Comparison of ENCODE assay signal across 8 cellular contexts in genomic region chr18:3411854-3412268, GRCh38. TPM values are rescaled to one million over a fixed set of nuclear protein-coding genes. Genes with fewer than 3 reads are reported as not detected.
DNase-seq lines count a peak whose midpoint lies in the region; ATAC-seq and TF ChIP-seq lines count a peak whose summit lies in the region.

No MANE protein-coding gene starts in this region.

- H3K4me3 Mint-ChIP-seq in GM23338: no peak overlapping the region
- peak overlapping the region; percentile 13 for H3K4me3 Mint-ChIP-seq in activated T-helper 2 cell treated with anti-CD3 and anti-CD28 coated beads, Interferon-gamma antibody, Interleukin-2, Interleukin-4, amounts not matched to agents 10 μg/mL and 5 μg/mL and 100 μg/mL, durations not matched to agents 14 hours and 24 hours and 36 hours (ENCODE audit: low read depth)

- H3K27me3 Mint-ChIP-seq in GM23338 (ENCODE audit: insufficient read depth, low read depth, poor library complexity): no peaks in the 10 kb centered on the region
- peaks cover 3% of the 10 kb centered on the region for H3K27me3 Mint-ChIP-seq in activated T-helper 2 cell treated with anti-CD3 and anti-CD28 coated beads, Interferon-gamma antibody, Interleukin-2, Interleukin-4, amounts not matched to agents 10 μg/mL and 5 μg/mL and 100 μg/mL, durations not matched to agents 14 hours and 24 hours and 36 hours (ENCODE audit: low read depth)

- no peaks in the 10 kb centered on the region for H3K9me3 Mint-ChIP-seq in GM23338
- H3K9me3 Mint-ChIP-seq in activated T-helper 2 cell treated with anti-CD3 and anti-CD28 coated beads, Interferon-gamma antibody, Interleukin-2, Interleukin-4, amounts not matched to agents 10 μg/mL and 5 μg/mL and 100 μg/mL, durations not matched to agents 14 hours and 24 hours and 36 hours: no peaks in the 10 kb centered on the region

- no peaks in the 10 kb centered on the region; the same call in 1 of the 2 replicates for H3K9me2 ChIP-seq in GM23338 (ENCODE audit: insufficient read depth)

- no peak overlapping the region for H3K27ac Mint-ChIP-seq in GM23338
- no peak overlapping the region for H3K27ac Mint-ChIP-seq in activated T-helper 2 cell treated with anti-CD3 and anti-CD28 coated beads, Interferon-gamma antibody, Interleukin-2, Interleukin-4, amounts not matched to agents 10 μg/mL and 5 μg/mL and 100 μg/mL, durations not matched to agents 14 hours and 24 hours and 36 hours

- no peak for TF ChIP-seq CTCF in GM23338 (conservative IDR thresholded peaks at IDR 0.05; ENCODE audit: low read depth in 2 of 2)

- H3K4me1 Mint-ChIP-seq in GM23338: peaks cover 6% of the 10 kb centered on the region; the same call in 2 of the 3 replicates
- peaks cover 13% of the 10 kb centered on the region for H3K4me1 Mint-ChIP-seq in activated T-helper 2 cell treated with anti-CD3 and anti-CD28 coated beads, Interferon-gamma antibody, Interleukin-2, Interleukin-4, amounts not matched to agents 10 μg/mL and 5 μg/mL and 100 μg/mL, durations not matched to agents 14 hours and 24 hours and 36 hours (ENCODE audit: low read depth)

- H3K4me1 ChIP-seq in GM23338 (ENCODE audit: insufficient read depth): peaks cover 15% of the 10 kb centered on the region

- no peak overlapping the region for H3K4me3 ChIP-seq in GM23338

- no peaks in the 10 kb centered on the region for H3K79me2 ChIP-seq in GM23338 (replicated peaks; ENCODE audit: insufficient read depth)

- DNase-seq in GM23338 (ENCODE audit: low spot score): peak; percentile 51
- no peak for DNase-seq in activated T-helper 2 cell treated with anti-CD3 and anti-CD28 coated beads, Interferon-gamma antibody, Interleukin-2, Interleukin-4, amounts not matched to agents 10 μg/mL and 5 μg/mL and 100 μg/mL, durations not matched to agents 14 hours and 24 hours and 36 hours (ENCODE audit: low spot score)
- DNase-seq in Right ventricle myocardium superior: peak; percentile 55
- peak; percentile 16 for DNase-seq in stimulated activated CD4-positive, alpha-beta T cell treated with anti-CD3 and anti-CD28 coated beads, Interleukin-2, amount 100 ng/mL, for 4 hours (ENCODE audit: low read depth)
- no peak for DNase-seq in NCI-H1092 (lab: John Stamatoyannopoulos, UW)
- DNase-seq in NCI-H1436 treated with DMSO at 0.1 percent for 48 hours (lab: John Stamatoyannopoulos, UW): no peak
- no peak for DNase-seq in dedifferentiated amniotic fluid mesenchymal stem cell (ENCODE audit: extremely low spot score)

- no peak overlapping the region for H3K27ac ChIP-seq in GM23338 (ENCODE audit: low read depth)

- peak overlapping the region; percentile 91 for H2AFZ ChIP-seq in GM23338

- no peaks in the 10 kb centered on the region for H3K36me3 ChIP-seq in GM23338 (ENCODE audit: insufficient read depth)

- no peak overlapping the region for H3K4me2 ChIP-seq in GM23338

- intact Hi-C loops in activated T-helper 2 cell treated with anti-CD3 and anti-CD28 coated beads, Interferon-gamma antibody, Interleukin-2, Interleukin-4, amounts not matched to agents 10 μg/mL and 5 μg/mL and 100 μg/mL, durations not matched to agents 14 hours and 24 hours and 36 hours (cut with micrococcal nuclease): loop anchor here (1.0 to 2.0 kb wide), 2 partner anchors 61 to 72 kb away; no protein-coding TSS in a partner anchor
- intact Hi-C loops in Right ventricle myocardium superior (cut with DNase I): no loop called here

- no peaks in the 10 kb centered on the region for H4K20me1 ChIP-seq in GM23338 (replicated peaks; ENCODE audit: insufficient read depth)

- ATAC-seq in GM23338 (peak; percentile 89), Right ventricle myocardium superior (ENCODE audit: poor library complexity) (peak; percentile 79), HG02840 (IDR thresholded peaks at IDR 0.05; ENCODE audit: low FRiP score, unreplicated experiment) (no peak)

- H3F3A ChIP-seq in GM23338 (replicated peaks; ENCODE audit: low read depth): no peaks in the 10 kb centered on the region

- no peaks in the 10 kb centered on the region for H3K36me3 Mint-ChIP-seq in GM23338 (ENCODE audit: low read depth)
- H3K36me3 Mint-ChIP-seq in activated T-helper 2 cell treated with anti-CD3 and anti-CD28 coated beads, Interferon-gamma antibody, Interleukin-2, Interleukin-4, amounts not matched to agents 10 μg/mL and 5 μg/mL and 100 μg/mL, durations not matched to agents 14 hours and 24 hours and 36 hours (ENCODE audit: low read depth): no peaks in the 10 kb centered on the region

- H3K27me3 ChIP-seq in GM23338 (ENCODE audit: insufficient read depth): no peaks in the 10 kb centered on the region

TF ChIP-seq in GM23338, 12 proteins besides CTCF, POLR2A, EP300 and RAD21 (continues in another document):
- TF ChIP-seq ZNF462 (CRISPR knock-in tag; IDR thresholded peaks at IDR 0.05) (no peak), NANOG (IDR thresholded peaks at IDR 0.05; ENCODE audit: borderline replicate concordance) (no peak), EZH2phosphoT487 (IDR thresholded peaks at IDR 0.05; ENCODE audit: unreplicated experiment) (no peak), ETS1 (IDR thresholded peaks at IDR 0.05) (no peak), EZH2 (IDR thresholded peaks at IDR 0.05; ENCODE audit: low read depth, unreplicated experiment) (no peak), JUNB (IDR thresholded peaks at IDR 0.05; ENCODE audit: unreplicated experiment) (no peak), CREB1 (CRISPR knock-in tag; IDR thresholded peaks at IDR 0.05; ENCODE audit: low read depth) (no peak)

RNA-seq across cellular contexts. Expression of gene TGIF1, which starts 38.1 kb away (rescaled TPM):
- total RNA-seq in GM23338 (2014; rRNA removed; shearing (Covaris generic)): 286 and 294 TPM in 2 replicates
- 288 and 316 TPM in 2 replicates for polyA plus RNA-seq in GM23338 (2016; fragmentation: Nextera tagmentation; extraction: Ambion mirVana)
- total RNA-seq in activated T-helper 2 cell treated with anti-CD3 and anti-CD28 coated beads, Interferon-gamma antibody, Interleukin-2, Interleukin-4, amounts not matched to agents 10 μg/mL and 5 μg/mL and 100 μg/mL, durations not matched to agents 14 hours and 24 hours and 36 hours: 53.4 and 53.5 TPM in 2 replicates
- 9.9 TPM for total RNA-seq in Right ventricle myocardium superior

Comparison
In these comparisons a context has a peak if more than half of its experiments do, and no peak if none do; other contexts are left out.
1. DNase-seq: peak in GM23338 (single experiment), Right ventricle myocardium superior (single experiment) and stimulated activated CD4-positive, alpha-beta T cell treated with anti-CD3 and anti-CD28 coated beads, Interleukin-2, amount 100 ng/mL, for 4 hours (single experiment); none in activated T-helper 2 cell treated with anti-CD3 and anti-CD28 coated beads, Interferon-gamma antibody, Interleukin-2, Interleukin-4, amounts not matched to agents 10 μg/mL and 5 μg/mL and 100 μg/mL, durations not matched to agents 14 hours and 24 hours and 36 hours (single experiment), NCI-H1092 (single experiment), NCI-H1436 treated with DMSO at 0.1 percent for 48 hours (single experiment) and dedifferentiated amniotic fluid mesenchymal stem cell (single experiment).